ENCODE assay signal across 36 cellular contexts in the genomic region with DNA sequence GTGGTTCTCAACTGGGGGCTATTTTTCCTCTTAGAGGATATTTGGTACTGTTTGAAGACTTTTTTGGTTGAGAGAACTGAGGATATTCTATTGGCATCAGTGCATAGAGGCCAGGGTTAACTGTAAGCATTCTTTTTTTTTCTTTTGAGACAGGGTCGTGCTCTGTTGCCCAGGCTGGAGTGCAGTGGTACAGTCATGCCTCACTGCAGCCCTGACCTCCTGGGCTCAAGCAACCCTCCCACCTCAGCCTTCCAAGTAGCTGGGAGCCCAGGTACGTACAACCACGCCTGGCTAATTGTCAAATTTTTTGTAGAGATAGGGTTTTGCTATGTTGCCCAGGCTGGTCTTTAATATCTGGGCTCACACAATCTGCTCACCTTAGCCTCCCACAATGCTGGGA. TPM values are rescaled to one million over a fixed set of nuclear protein-coding genes. Genes with fewer than 3 reads are reported as not detected.
"Had no signal": no experiment of that assay in that cellular context is flagged by ENCODE, and none has a peak within 500 bp of the region (broad histone marks: within the 10 kb centered on the region; RNA-seq: fewer than 3 reads in every experiment).

No MANE protein-coding gene starts in this region.

- H3K9me3 Mint-ChIP-seq: activated B cell treated with CpG ODN at 0.5 μM for 24 hours; activated CD4-positive, alpha-beta memory T cell treated with anti-CD3 and anti-CD28 coated beads for 36 hours; activated CD4-positive, alpha-beta T cell treated with anti-CD3 and anti-CD28 coated beads, Interleukin-2, amount 10 ng/mL, durations not matched to agents 24 days and 14 days; activated CD8-positive, alpha-beta T cell treated with anti-CD3 and anti-CD28 coated beads for 36 hours; activated naive CD4-positive, alpha-beta T cell treated with anti-CD3 and anti-CD28 coated beads for 36 hours; activated naive CD4-positive, alpha-beta T cell treated with anti-CD3 and anti-CD28 coated beads, Interleukin-2, amount 50 U/mL, for 72 hours; activated naive CD8-positive, alpha-beta T cell treated with anti-CD3 and anti-CD28 coated beads for 36 hours; activated T-cell treated with anti-CD3 and anti-CD28 coated beads, Interleukin-2, amount 50 U/mL, for 4 hours; activated T-cell treated with anti-CD3 and anti-CD28 coated beads, Interleukin-2, amount 50 U/mL, for 72 hours; activated T-helper 1 cell treated with anti-CD3 and anti-CD28 coated beads, Interleukin-12 subunit alpha, Interleukin-12 subunit beta, Interleukin-2, Interleukin-4 antibody, amounts not matched to agents 30 ng/mL and 10 ng/mL and 1 ng/mL, durations not matched to agents 14 hours and 24 hours and 36 hours; activated T-helper 17 cell treated with anti-CD3 and anti-CD28 coated beads, Interleukin-2, amount 50 U/mL, for 72 hours; T-helper 1 cell treated with Interleukin-12 subunit alpha and Interleukin-12 subunit beta and Interleukin-4 antibody, amounts not matched to agents 30 μg/mL and 1 μg/mL, for 36 hours; T-helper 2 cell treated with Interferon-gamma antibody and Interleukin-4, amounts not matched to agents 5 μg/mL and 100 μg/mL, for 36 hours had no signal

- H3K4me1 Mint-ChIP-seq: activated CD4-positive, alpha-beta T cell treated with anti-CD3 and anti-CD28 coated beads, Interleukin-2, amount 10 ng/mL, durations not matched to agents 24 days and 14 days; activated T-helper 17 cell treated with anti-CD3 and anti-CD28 coated beads, Interleukin-2, amount 50 U/mL, for 72 hours had no signal

- H3K27ac Mint-ChIP-seq: activated B cell treated with CpG ODN at 0.5 μM for 24 hours; activated CD4-positive, alpha-beta memory T cell treated with anti-CD3 and anti-CD28 coated beads for 36 hours; activated CD4-positive, alpha-beta T cell treated with anti-CD3 and anti-CD28 coated beads, Interleukin-2, amount 10 ng/mL, durations not matched to agents 24 days and 14 days; activated CD8-positive, alpha-beta T cell treated with anti-CD3 and anti-CD28 coated beads for 36 hours; activated naive CD4-positive, alpha-beta T cell treated with anti-CD3 and anti-CD28 coated beads for 36 hours; activated naive CD4-positive, alpha-beta T cell treated with anti-CD3 and anti-CD28 coated beads, Interleukin-2, amount 50 U/mL, for 72 hours; activated naive CD8-positive, alpha-beta T cell treated with anti-CD3 and anti-CD28 coated beads for 36 hours; activated T-cell treated with anti-CD3 and anti-CD28 coated beads, Interleukin-2, amount 50 U/mL, for 72 hours; activated T-helper 1 cell treated with anti-CD3 and anti-CD28 coated beads, Interleukin-12 subunit alpha, Interleukin-12 subunit beta, Interleukin-2, Interleukin-4 antibody, amounts not matched to agents 30 ng/mL and 10 ng/mL and 1 ng/mL, durations not matched to agents 14 hours and 24 hours and 36 hours; activated T-helper 17 cell treated with anti-CD3 and anti-CD28 coated beads, Interleukin-2, amount 50 U/mL, for 72 hours; T-helper 1 cell treated with Interleukin-12 subunit alpha and Interleukin-12 subunit beta and Interleukin-4 antibody, amounts not matched to agents 30 μg/mL and 1 μg/mL, for 36 hours; T-helper 2 cell treated with Interferon-gamma antibody and Interleukin-4, amounts not matched to agents 5 μg/mL and 100 μg/mL, for 36 hours had no signal

- DNase-seq: activated B cell treated with CpG ODN at 0.5 μM for 24 hours; activated CD4-positive, alpha-beta memory T cell treated with anti-CD3 and anti-CD28 coated beads for 36 hours; activated CD4-positive, alpha-beta T cell treated with anti-CD3 and anti-CD28 coated beads for 4 hours; activated CD4-positive, alpha-beta T cell treated with anti-CD3 and anti-CD28 coated beads, Interleukin-2, amount 10 ng/mL, durations not matched to agents 24 days and 14 days; activated CD4-positive, alpha-beta T cell treated with anti-CD3 and anti-CD28 coated beads, Interleukin-2, amount 50 U/mL, for 1 hour; activated CD4-positive, alpha-beta T cell treated with anti-CD3 and anti-CD28 coated beads, Interleukin-2, amount 50 U/mL, for 4 hours; activated CD4-positive, CD25-positive, alpha-beta regulatory T cell treated with anti-CD3 and anti-CD28 coated beads, Interleukin-2, amount 50 U/mL, for 72 hours; activated CD8-positive, alpha-beta memory T cell treated with anti-CD3 and anti-CD28 coated beads, Interleukin-2, amount 50 U/mL, for 4 hours; activated CD8-positive, alpha-beta T cell treated with anti-CD3 and anti-CD28 coated beads for 36 hours; activated effector memory CD4-positive, alpha-beta T cell treated with anti-CD3 and anti-CD28 coated beads, Interleukin-2, amount 50 U/mL, for 16 hours; activated gamma-delta T cell treated with Interleukin-2 at 50 U/mL for 16 hours; activated naive CD4-positive, alpha-beta T cell; activated naive CD4-positive, alpha-beta T cell treated with anti-CD3 and anti-CD28 coated beads for 36 hours; activated naive CD4-positive, alpha-beta T cell treated with anti-CD3 and anti-CD28 coated beads, Interleukin-2, amount 50 U/mL, for 16 hours; activated naive CD8-positive, alpha-beta T cell treated with anti-CD3 and anti-CD28 coated beads for 36 hours; activated T-cell treated with anti-CD3 and anti-CD28 coated beads for 4 hours; activated T-cell treated with anti-CD3 and anti-CD28 coated beads, Interleukin-2, amount 50 U/mL, for 1 hour; activated T-cell treated with anti-CD3 and anti-CD28 coated beads, Interleukin-2, amount 50 U/mL, for 4 hours; activated T-cell treated with anti-CD3 and anti-CD28 coated beads, Interleukin-2, amount 50 U/mL, for 72 hours; adrenal gland; amniotic stem cell; aorta; body of pancreas; brain microvascular endothelial cell; central memory CD4-positive, alpha-beta T cell; T-helper 1 cell; T-helper 2 cell; T-helper 9 cell had no signal

- H3K36me3 Mint-ChIP-seq: activated CD4-positive, alpha-beta memory T cell treated with anti-CD3 and anti-CD28 coated beads for 36 hours; activated naive CD4-positive, alpha-beta T cell treated with anti-CD3 and anti-CD28 coated beads, Interleukin-2, amount 50 U/mL, for 72 hours; activated naive CD8-positive, alpha-beta T cell treated with anti-CD3 and anti-CD28 coated beads for 36 hours had no signal

- ATAC-seq: activated CD8-positive, alpha-beta T cell treated with anti-CD3 and anti-CD28 coated beads for 36 hours; activated naive CD4-positive, alpha-beta T cell treated with anti-CD3 and anti-CD28 coated beads, Interleukin-2, amount 50 U/mL, for 72 hours; activated T-cell treated with anti-CD3 and anti-CD28 coated beads, Interleukin-2, amount 50 U/mL, for 4 hours; activated T-cell treated with anti-CD3 and anti-CD28 coated beads, Interleukin-2, amount 50 U/mL, for 72 hours; activated T-helper 17 cell treated with anti-CD3 and anti-CD28 coated beads, Interleukin-2, amount 50 U/mL, for 72 hours; body of pancreas had no signal

- H3K4me3 Mint-ChIP-seq: activated B cell treated with CpG ODN at 0.5 μM for 24 hours; activated CD4-positive, alpha-beta memory T cell treated with anti-CD3 and anti-CD28 coated beads for 36 hours; activated CD4-positive, alpha-beta T cell treated with anti-CD3 and anti-CD28 coated beads, Interleukin-2, amount 10 ng/mL, durations not matched to agents 24 days and 14 days; activated CD8-positive, alpha-beta T cell treated with anti-CD3 and anti-CD28 coated beads for 36 hours; activated naive CD4-positive, alpha-beta T cell treated with anti-CD3 and anti-CD28 coated beads for 36 hours; activated naive CD8-positive, alpha-beta T cell treated with anti-CD3 and anti-CD28 coated beads for 36 hours; activated T-cell treated with anti-CD3 and anti-CD28 coated beads, Interleukin-2, amount 50 U/mL, for 4 hours; activated T-cell treated with anti-CD3 and anti-CD28 coated beads, Interleukin-2, amount 50 U/mL, for 72 hours; activated T-helper 1 cell treated with anti-CD3 and anti-CD28 coated beads, Interleukin-12 subunit alpha, Interleukin-12 subunit beta, Interleukin-2, Interleukin-4 antibody, amounts not matched to agents 30 ng/mL and 10 ng/mL and 1 ng/mL, durations not matched to agents 14 hours and 24 hours and 36 hours; activated T-helper 17 cell treated with anti-CD3 and anti-CD28 coated beads, Interleukin-2, amount 50 U/mL, for 72 hours; T-helper 1 cell treated with Interleukin-12 subunit alpha and Interleukin-12 subunit beta and Interleukin-4 antibody, amounts not matched to agents 30 μg/mL and 1 μg/mL, for 36 hours; T-helper 2 cell treated with Interferon-gamma antibody and Interleukin-4, amounts not matched to agents 5 μg/mL and 100 μg/mL, for 36 hours had no signal

RNA-seq across cellular contexts. Expression of a gene that starts 12.9 kb away (rescaled TPM):
- total RNA-seq: activated B cell treated with CpG ODN at 0.5 μM for 24 hours; activated CD4-positive, alpha-beta memory T cell treated with anti-CD3 and anti-CD28 coated beads for 36 hours; activated CD4-positive, alpha-beta T cell treated with anti-CD3 and anti-CD28 coated beads, Interleukin-2, amount 10 ng/mL, durations not matched to agents 24 days and 14 days; activated CD8-positive, alpha-beta memory T cell treated with anti-CD3 and anti-CD28 coated beads for 36 hours; activated CD8-positive, alpha-beta T cell treated with anti-CD3 and anti-CD28 coated beads for 36 hours; activated naive CD4-positive, alpha-beta T cell treated with anti-CD3 and anti-CD28 coated beads for 36 hours; activated naive CD4-positive, alpha-beta T cell treated with anti-CD3 and anti-CD28 coated beads, Interleukin-2, amount 50 U/mL, for 72 hours; activated naive CD8-positive, alpha-beta T cell treated with anti-CD3 and anti-CD28 coated beads for 36 hours; activated T-cell treated with anti-CD3 and anti-CD28 coated beads, Interleukin-2, amount 50 U/mL, for 72 hours; activated T-helper 1 cell treated with anti-CD3 and anti-CD28 coated beads, Interleukin-12 subunit alpha, Interleukin-12 subunit beta, Interleukin-2, Interleukin-4 antibody, amounts not matched to agents 30 ng/mL and 10 ng/mL and 1 ng/mL, durations not matched to agents 14 hours and 24 hours and 36 hours; activated T-helper 17 cell treated with anti-CD3 and anti-CD28 coated beads, Interleukin-2, amount 50 U/mL, for 72 hours; cardiac septum; cerebellum had no signal
